9 cellular contexts compared by ENCODE assay signal in genomic region chr3:141051641-141052569, GRCh38. TPM values are rescaled to one million over a fixed set of nuclear protein-coding genes. Genes with fewer than 3 reads are reported as not detected.
DNase-seq lines count a peak whose midpoint lies in the region; ATAC-seq and TF ChIP-seq lines count a peak whose summit lies in the region.
"Had no signal": no experiment of that assay in that cellular context is flagged by ENCODE, and none has a peak within 500 bp of the region (broad histone marks: within the 10 kb centered on the region; RNA-seq: fewer than 3 reads in every experiment).

No MANE protein-coding gene starts in this region.

- no peak overlapping the region for H3K27ac ChIP-seq in SJSA1
- H3K27ac ChIP-seq in cardiac muscle cell = peak overlapping the region; percentile 78

- H3K9me3 ChIP-seq in SJSA1 (replicated peaks) = no peaks in the 10 kb centered on the region
- no peaks in the 10 kb centered on the region for H3K9me3 ChIP-seq in cardiac muscle cell (ENCODE audit: low read depth)

- no peaks in the 10 kb centered on the region for H3K36me3 ChIP-seq in GM06990 (ENCODE audit: control insufficient read depth, insufficient read depth, low read length)
- no peaks in the 10 kb centered on the region for H3K36me3 ChIP-seq in SJSA1
- H3K36me3 ChIP-seq in cardiac muscle cell = no peaks in the 10 kb centered on the region

- ATAC-seq in GM19324 (IDR thresholded peaks at IDR 0.05; ENCODE audit: low FRiP score, unreplicated experiment) (no peak), HG03378 (IDR thresholded peaks at IDR 0.05; ENCODE audit: unreplicated experiment) (no peak)

- H3K4me3 ChIP-seq in GM06990 (replicated peaks; ENCODE audit: low read depth, low read length) = no peak overlapping the region
- H3K4me3 ChIP-seq in SJSA1 = peak overlapping the region; percentile 23
- H3K4me3 ChIP-seq in cardiac muscle cell = peak overlapping the region; percentile 86
- peak overlapping the region; percentile 37 for H3K4me3 ChIP-seq in retinal pigment epithelial cell (ENCODE audit: low read length)

- H3K27me3 ChIP-seq in GM06990 (replicated peaks; ENCODE audit: control insufficient read depth, insufficient read depth, low read length) = peaks cover 5% of the 10 kb centered on the region
- H3K27me3 ChIP-seq in SJSA1 (replicated peaks) = peaks cover 48% of the 10 kb centered on the region
- peaks cover 7% of the 10 kb centered on the region for H3K27me3 ChIP-seq in cardiac muscle cell

- H3K4me1 ChIP-seq in SJSA1 (replicated peaks) (peaks cover 13% of the 10 kb centered on the region), cardiac muscle cell (ENCODE audit: low read depth) (peaks cover 31% of the 10 kb centered on the region)

- DNase-seq in GM06990 (ENCODE audit: extremely low read depth, insufficient read length) (peak; percentile 30), SJSA1 (ENCODE audit: low read depth in 1 of 2, low spot score in 2 of 2) (peak in 1 of 2 experiments; percentile 35), cardiac muscle cell (ENCODE audit: low read depth in 1 of 2, low spot score in 1 of 2) (peak; percentile 32 to 80), retinal pigment epithelial cell (ENCODE audit: low read depth) (no peak), germinal center (ENCODE audit: low spot score) (no peak), C1 segment of cervical spinal cord (lab: John Stamatoyannopoulos, UW) (no peak)

- TF ChIP-seq CTCF in GM06990 (IDR thresholded peaks at IDR 0.05; ENCODE audit: insufficient read depth, low read length, poor library complexity, severe bottlenecking) (no peak), cardiac muscle cell (IDR thresholded peaks at IDR 0.05; ENCODE audit: low read depth, low read length) (no peak), retinal pigment epithelial cell (conservative IDR thresholded peaks at IDR 0.05; ENCODE audit: low read depth, low read length) (peak; percentile 10)

RNA-seq across cellular contexts. Expression of gene SPSB4, which starts 0.8 kb away (rescaled TPM):
- total RNA-seq in SJSA1 (2014; rRNA removed; shearing (Covaris generic)) = 0.05 TPM in 1 of 2 replicates, not detected in the other
- 66.4 and 82.2 TPM in 2 replicates for total RNA-seq in cardiac muscle cell
- 57.0 and 58.3 TPM in 2 replicates for polyA plus RNA-seq in cardiac muscle cell
- polyA plus RNA-seq: IgD-negative memory B cell had no signal

Comparison
In these comparisons a context has a peak if more than half of its experiments do, and no peak if none do; other contexts are left out.
1. DNase-seq: peak in GM06990 (single experiment) and cardiac muscle cell (2 of 2); none in retinal pigment epithelial cell (single experiment), germinal center (single experiment) and C1 segment of cervical spinal cord (0 of 14).
2. RNA of gene SPSB4, which starts 0.8 kb away (total RNA-seq): 66.4 to 82.2 TPM in cardiac muscle cell; 0.05 TPM in SJSA1; every median in the first group is over 10 times any median in the second.